ENCODE assay signal across 27 cellular contexts in the genomic region with DNA sequence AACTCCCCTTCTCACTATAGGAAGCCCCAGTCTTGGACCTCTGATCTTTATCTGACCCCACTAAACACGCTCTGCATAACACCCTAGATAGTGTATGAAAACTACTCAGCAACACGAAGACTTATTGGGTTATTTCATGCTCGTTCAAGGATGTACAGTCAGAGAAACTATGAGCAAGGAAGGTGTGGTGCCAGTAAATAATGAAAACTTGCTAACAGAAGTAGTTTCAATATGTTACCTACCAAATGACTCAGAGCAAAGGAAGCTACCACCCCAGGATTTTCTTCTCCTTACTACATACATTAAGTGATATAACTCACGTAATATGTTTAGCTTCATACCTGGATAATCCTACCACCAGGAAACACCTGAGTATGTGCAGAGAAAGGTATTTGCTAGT. TPM values are rescaled to one million over a fixed set of nuclear protein-coding genes. Genes with fewer than 3 reads are reported as not detected.
DNase-seq lines count a peak whose midpoint lies in the region; ATAC-seq and TF ChIP-seq lines count a peak whose summit lies in the region.
"Had no signal": no experiment of that assay in that cellular context is flagged by ENCODE, and none has a peak within 500 bp of the region (broad histone marks: within the 10 kb centered on the region; RNA-seq: fewer than 3 reads in every experiment).

No MANE protein-coding gene starts in this region.

- peaks cover 4% of the 10 kb centered on the region for H3K9me3 Mint-ChIP-seq in activated CD4-positive, alpha-beta T cell treated with anti-CD3 and anti-CD28 coated beads for 36 hours (ENCODE audit: low read depth)
- no peaks in the 10 kb centered on the region for H3K9me3 Mint-ChIP-seq in stimulated activated effector memory CD8-positive, alpha-beta T cell treated with anti-CD3 and anti-CD28 coated beads, Interleukin-12 subunit alpha, Interleukin-12 subunit beta, amount 100 ng/mL, for 72 hours
- H3K9me3 Mint-ChIP-seq: immature natural killer cell had no signal

- H3K4me3 Mint-ChIP-seq in activated CD4-positive, alpha-beta T cell treated with anti-CD3 and anti-CD28 coated beads for 36 hours: no peak overlapping the region
- no peak overlapping the region for H3K4me3 Mint-ChIP-seq in stimulated activated effector memory CD8-positive, alpha-beta T cell treated with anti-CD3 and anti-CD28 coated beads, Interleukin-12 subunit alpha, Interleukin-12 subunit beta, amount 100 ng/mL, for 72 hours
- H3K4me3 Mint-ChIP-seq: activated B cell treated with CpG ODN at 0.5 μM for 24 hours, immature natural killer cell, naive B cell had no signal

- peaks cover 4% of the 10 kb centered on the region for H3K4me1 Mint-ChIP-seq in activated CD4-positive, alpha-beta T cell treated with anti-CD3 and anti-CD28 coated beads for 36 hours
- no peaks in the 10 kb centered on the region for H3K4me1 Mint-ChIP-seq in stimulated activated effector memory CD8-positive, alpha-beta T cell treated with anti-CD3 and anti-CD28 coated beads, Interleukin-12 subunit alpha, Interleukin-12 subunit beta, amount 100 ng/mL, for 72 hours
- H3K4me1 Mint-ChIP-seq: immature natural killer cell had no signal

- H3K4me1 ChIP-seq in PC-9 (replicated peaks; ENCODE audit: insufficient read depth): peaks cover 54% of the 10 kb centered on the region
- H3K4me1 ChIP-seq in esophagus muscularis mucosa: peaks cover under 1 to 60% (median 40%) of the 10 kb centered on the region in 4 donors
- H3K4me1 ChIP-seq: BE2C, right atrium auricular region had no signal

- peak overlapping the region; percentile 37 for H3K4me2 ChIP-seq in PC-9
- H3K4me2 ChIP-seq: SK-N-SH had no signal

- intact Hi-C loops in activated CD4-positive, alpha-beta T cell treated with anti-CD3 and anti-CD28 coated beads for 36 hours (cut with DNase I, micrococcal nuclease): no loop called here
- intact Hi-C loops in PC-9 (cut with micrococcal nuclease; ENCODE audit: unreplicated experiment): loop anchor here (5.0 kb wide), 2 partner anchors 63 to 67 kb away; no protein-coding TSS in a partner anchor
- intact Hi-C loops in esophagus muscularis mucosa (cut with DNase I): no loop called here

- peak overlapping the region; percentile 93 for H3K27ac ChIP-seq in PC-9
- peak overlapping the region; percentile 72 to 84 (median 80) for H3K27ac ChIP-seq in esophagus muscularis mucosa (replicated peaks in 1 of 4)
- H3K27ac ChIP-seq: 22Rv1, adrenal gland, heart right ventricle, right atrium auricular region had no signal

- CTCF ChIA-PET in activated CD4-positive, alpha-beta T cell treated with anti-CD3 and anti-CD28 coated beads for 36 hours (lab: Charles Lee): no interaction called here
- CTCF ChIA-PET in PC-9 (lab: Charles Lee): no interaction called here

- BruUV-seq in PC-9 (replicated peaks; lab: Mats Ljungman, UMichigan): no TSS peak

- H4K20me1 ChIP-seq in PC-9 (ENCODE audit: insufficient read depth): no peaks in the 10 kb centered on the region

- WGBS in esophagus muscularis mucosa: 91% methylated on average over 4 of the region's 4 CpGs

- peaks cover 5% of the 10 kb centered on the region for H3K27me3 Mint-ChIP-seq in activated CD4-positive, alpha-beta T cell treated with anti-CD3 and anti-CD28 coated beads for 36 hours
- H3K27me3 Mint-ChIP-seq: activated B cell treated with CpG ODN at 0.5 μM for 24 hours, IgD-negative memory B cell, naive B cell had no signal

- no peak for DNase-seq in activated CD4-positive, alpha-beta T cell treated with anti-CD3 and anti-CD28 coated beads for 36 hours
- no peak for DNase-seq in activated CD4-positive, alpha-beta T cell treated with anti-CD3 and anti-CD28 coated beads for 4 hours
- DNase-seq in PC-9 (peak in 1 of 2 experiments; percentile 94), esophagus muscularis mucosa (ENCODE audit: extremely low spot score) (no peak), COLO829 (ENCODE audit: low spot score) (no peak)
- no peak for DNase-seq in stimulated activated effector memory CD8-positive, alpha-beta T cell treated with anti-CD3 and anti-CD28 coated beads, Interleukin-12 subunit alpha, Interleukin-12 subunit beta, amount 100 ng/mL, for 72 hours (ENCODE audit: low spot score in 2 of 2)
- DNase-seq: activated B cell treated with CpG ODN at 0.5 μM for 24 hours; activated effector memory CD4-positive, alpha-beta T cell treated with Interleukin-2 at 50 U/mL for 16 hours; adrenal gland; BE2C; caudate nucleus; heart right ventricle; immature natural killer cell; MM.1S; naive B cell; NCI-H146; NCI-H82; SK-N-SH; transverse colon had no signal

- POLR2A ChIA-PET in activated CD4-positive, alpha-beta T cell treated with anti-CD3 and anti-CD28 coated beads for 36 hours (lab: Charles Lee): interaction anchor here (0.6 kb wide), 1 partner anchor 919 kb away, joined by 5 read pairs; no protein-coding TSS in a partner anchor
- POLR2A ChIA-PET in PC-9 (lab: Charles Lee; ENCODE audit: unreplicated experiment): interaction anchor here (0.7 kb wide), 2 partner anchors 11 to 1021 kb away, joined by 7 read pairs; no protein-coding TSS in a partner anchor

- TF ChIP-seq EP300 in esophagus muscularis mucosa (IDR thresholded peaks at IDR 0.05): no peak

- no peak for TF ChIP-seq POLR2A in esophagus muscularis mucosa (IDR thresholded peaks at IDR 0.05; ENCODE audit: low read depth)

- H3K36me3 ChIP-seq in PC-9 (ENCODE audit: low read depth) (no peaks in the 10 kb centered on the region), esophagus muscularis mucosa (peaks cover 0 to 42% (median 9%) of the 10 kb centered on the region in 4 donors)
- H3K36me3 ChIP-seq: adrenal gland, BE2C, heart right ventricle, right atrium auricular region, transverse colon had no signal

- TF ChIP-seq CTCF in PC-9 (conservative IDR thresholded peaks at IDR 0.05) (no peak), esophagus muscularis mucosa (IDR thresholded peaks at IDR 0.05) (no peak)

- no peak overlapping the region for H3K4me3 ChIP-seq in PC-9
- no peak overlapping the region for H3K4me3 ChIP-seq in esophagus muscularis mucosa
- H3K4me3 ChIP-seq: adrenal gland, heart right ventricle, right atrium auricular region, transverse colon had no signal

- H2AFZ ChIP-seq in PC-9: no peak overlapping the region

- no peak overlapping the region for H3K27ac Mint-ChIP-seq in activated CD4-positive, alpha-beta T cell treated with anti-CD3 and anti-CD28 coated beads for 36 hours
- H3K27ac Mint-ChIP-seq in stimulated activated effector memory CD8-positive, alpha-beta T cell treated with anti-CD3 and anti-CD28 coated beads, Interleukin-12 subunit alpha, Interleukin-12 subunit beta, amount 100 ng/mL, for 72 hours: no peak overlapping the region
- H3K27ac Mint-ChIP-seq: activated B cell treated with CpG ODN at 0.5 μM for 24 hours, IgD-negative memory B cell, immature natural killer cell had no signal

- H3K9me3 ChIP-seq in PC-9 (ENCODE audit: insufficient read depth, low read depth): no peaks in the 10 kb centered on the region
- no peaks in the 10 kb centered on the region for H3K9me3 ChIP-seq in esophagus muscularis mucosa
- H3K9me3 ChIP-seq: adrenal gland, BE2C, right atrium auricular region, SK-N-SH, transverse colon had no signal

- H3K27me3 ChIP-seq in PC-9 (ENCODE audit: insufficient read depth, low read depth): no peaks in the 10 kb centered on the region
- no peaks in the 10 kb centered on the region for H3K27me3 ChIP-seq in esophagus muscularis mucosa
- H3K27me3 ChIP-seq: adrenal gland, BE2C, heart right ventricle, right atrium auricular region, transverse colon had no signal

- no peaks in the 10 kb centered on the region for H3K9me2 ChIP-seq in PC-9 (ENCODE audit: insufficient read depth)
- H3K9me2 ChIP-seq: SK-N-SH had no signal

- no peaks in the 10 kb centered on the region for H3K79me2 ChIP-seq in PC-9 (ENCODE audit: low read depth)

- ATAC-seq in activated CD4-positive, alpha-beta T cell treated with anti-CD3 and anti-CD28 coated beads for 36 hours: peak; percentile 97
- ATAC-seq in stimulated activated effector memory CD8-positive, alpha-beta T cell treated with anti-CD3 and anti-CD28 coated beads, Interleukin-12 subunit alpha, Interleukin-12 subunit beta, amount 100 ng/mL, for 72 hours: peak; percentile 95
- no peak for ATAC-seq in GM21528 (IDR thresholded peaks at IDR 0.05; ENCODE audit: low FRiP score, unreplicated experiment)
- no peak for ATAC-seq in HG02678 (IDR thresholded peaks at IDR 0.05; ENCODE audit: unreplicated experiment)
- ATAC-seq: heart right ventricle had no signal

- no peaks in the 10 kb centered on the region for H3K36me3 Mint-ChIP-seq in activated CD4-positive, alpha-beta T cell treated with anti-CD3 and anti-CD28 coated beads for 36 hours (ENCODE audit: low read depth)
- no peaks in the 10 kb centered on the region for H3K36me3 Mint-ChIP-seq in stimulated activated effector memory CD8-positive, alpha-beta T cell treated with anti-CD3 and anti-CD28 coated beads, Interleukin-12 subunit alpha, Interleukin-12 subunit beta, amount 100 ng/mL, for 72 hours
- H3K36me3 Mint-ChIP-seq: immature natural killer cell had no signal

- peaks cover 15% of the 10 kb centered on the region; the same call in 1 of the 2 replicates for H3F3A ChIP-seq in PC-9 (ENCODE audit: insufficient read depth, low read depth)

RNA-seq across cellular contexts. Expression of a gene that starts 25.9 kb away (rescaled TPM):
- not detected for total RNA-seq in activated CD4-positive, alpha-beta T cell treated with anti-CD3 and anti-CD28 coated beads for 36 hours
- total RNA-seq in PC-9 (2021): not detected in 2 replicates
- 100 to 1,000 TPM in 1 of 4 donors, 10 to 100 TPM in 3; 59.5 to 150 (median 74.3) TPM for total RNA-seq in esophagus muscularis mucosa
- total RNA-seq: activated B cell treated with CpG ODN at 0.5 μM for 24 hours; activated CD8-positive, alpha-beta memory T cell treated with anti-CD3 and anti-CD28 coated beads for 36 hours; G401; H4 had no signal

RNA-seq across cellular contexts. Expression of a gene that starts 53.4 kb away (rescaled TPM):
- total RNA-seq in activated CD4-positive, alpha-beta T cell treated with anti-CD3 and anti-CD28 coated beads for 36 hours: 10 to 100 TPM; 12.5 to 17.8 TPM
- total RNA-seq in PC-9 (2021): 33.7 and 36.8 TPM in 2 replicates
- total RNA-seq in esophagus muscularis mucosa: 10 to 100 TPM; 24.1 to 39.3 (median 34.9) TPM

Comparison
In these comparisons a context has a peak if more than half of its experiments do, and no peak if none do; other contexts are left out.
1. ATAC-seq: peak in activated CD4-positive, alpha-beta T cell treated with anti-CD3 and anti-CD28 coated beads for 36 hours (single experiment) and stimulated activated effector memory CD8-positive, alpha-beta T cell treated with anti-CD3 and anti-CD28 coated beads, Interleukin-12 subunit alpha, Interleukin-12 subunit beta, amount 100 ng/mL, for 72 hours (single experiment); none in GM21528 (single experiment) and HG02678 (single experiment).
2. RNA of a gene that starts 25.9 kb away (total RNA-seq): 59.5 to 150 TPM in esophagus muscularis mucosa; not detected in activated CD4-positive, alpha-beta T cell treated with anti-CD3 and anti-CD28 coated beads for 36 hours and not detected in PC-9; every median in the first group is over 10 times any median in the second.